ENCODE assay signal across 16 cellular contexts in genomic region chr7:107933386-107934013, GRCh38. TPM values are rescaled to one million over a fixed set of nuclear protein-coding genes. Genes with fewer than 3 reads are reported as not detected.
DNase-seq lines count a peak whose midpoint lies in the region; ATAC-seq, FAIRE-seq and TF ChIP-seq lines count a peak whose summit lies in the region.
"Had no signal": no experiment of that assay in that cellular context is flagged by ENCODE, and none has a peak within 500 bp of the region (broad histone marks: within the 10 kb centered on the region; RNA-seq: fewer than 3 reads in every experiment).

No MANE protein-coding gene starts in this region.

- H3K4me1 ChIP-seq in heart right ventricle (peaks cover 3 to 56% (median 28%) of the 10 kb centered on the region in 9 donors), mesodermal cell (ENCODE audit: control insufficient read depth, insufficient read depth, low read length, poor library complexity, severe bottlenecking) (peaks cover 17% of the 10 kb centered on the region)

- H3K36me3 Mint-ChIP-seq in type B pancreatic cell = peaks cover 53% of the 10 kb centered on the region

- no peak for FAIRE-seq in H54 (lab: Jason Lieb, UNC)

- H3K4me3 ChIP-seq in heart right ventricle (no peak overlapping the region), mesodermal cell (ENCODE audit: extremely low read depth, insufficient read depth, low read length, poor library complexity, severe bottlenecking) (no peak overlapping the region)
- H3K4me3 ChIP-seq: upper lobe of right lung had no signal

- no peak for TF ChIP-seq POLR2A in H54 (IDR thresholded peaks at IDR 0.05; ENCODE audit: low read depth, low read length)

- H3K9me3 Mint-ChIP-seq in type B pancreatic cell = no peaks in the 10 kb centered on the region

- intact Hi-C loops in heart right ventricle (cut with DNase I) (no loop called here), Right ventricle myocardium superior (cut with DNase I) (no loop called here)

- H3K27me3 ChIP-seq in heart right ventricle = no peaks in the 10 kb centered on the region
- H3K27me3 ChIP-seq: upper lobe of right lung had no signal

- H3K27me3 Mint-ChIP-seq in type B pancreatic cell = no peaks in the 10 kb centered on the region

- H3K36me3 ChIP-seq in heart right ventricle = peaks cover 0 to 97% (median 40%) of the 10 kb centered on the region in 9 donors
- H3K36me3 ChIP-seq in mesodermal cell (ENCODE audit: control insufficient read depth, insufficient read depth, low read length) = peaks cover 86% of the 10 kb centered on the region

- H3K27ac ChIP-seq in heart right ventricle (peak overlapping the region in 6 of 10 donors; percentile 6 to 50 (median 25)), caudate nucleus (ENCODE audit: low read depth, low read length) (peak overlapping the region; percentile 30), mesodermal cell (ENCODE audit: low read depth, low read length, severe bottlenecking) (peak overlapping the region; percentile 37)
- H3K27ac ChIP-seq: upper lobe of right lung had no signal

- 63 to 65% methylated on average over 6 of the region's 6 CpGs for WGBS in heart right ventricle, 2 donors
- WGBS in mesodermal cell (ENCODE audit: insufficient coverage in 2 of 2), 2 experiments = 20 to 33% methylated on average over 1 to 2 of the region's 6 CpGs

- H3K27ac Mint-ChIP-seq in type B pancreatic cell = peak overlapping the region; percentile 73

- DNase-seq in heart right ventricle (no peak), Right ventricle myocardium superior (no peak), caudate nucleus (lab: John Stamatoyannopoulos, UW) (peak in 1 of 61 donors; percentile 54), type B pancreatic cell (ENCODE audit: extremely low spot score, unreplicated experiment) (no peak), H54 (ENCODE audit: insufficient read length, low spot score) (no peak), NCI-H774 (lab: John Stamatoyannopoulos, UW) (no peak)
- DNase-seq: activated gamma-delta T cell, Calu3, IMR-90, NCI-H1105, NCI-H510A treated with DMSO at 0.1 percent for 48 hours, posterior cingulate gyrus, T1000, upper lobe of right lung had no signal

- H3K9me3 ChIP-seq in heart right ventricle = no peaks in the 10 kb centered on the region
- no peaks in the 10 kb centered on the region for H3K9me3 ChIP-seq in mesodermal cell (ENCODE audit: control insufficient read depth, low read length)
- H3K9me3 ChIP-seq: upper lobe of right lung had no signal

- peaks cover 44% of the 10 kb centered on the region for H3K4me1 Mint-ChIP-seq in type B pancreatic cell (ENCODE audit: unreplicated experiment)

- no peak for TF ChIP-seq CTCF in heart right ventricle (IDR thresholded peaks at IDR 0.05)
- no peak for TF ChIP-seq CTCF in type B pancreatic cell (conservative IDR thresholded peaks at IDR 0.05)

- H3K4me3 Mint-ChIP-seq in type B pancreatic cell = peak overlapping the region; percentile 35

- ATAC-seq in heart right ventricle (no peak), Right ventricle myocardium superior (ENCODE audit: poor library complexity) (no peak), HG02798 (IDR thresholded peaks at IDR 0.05; ENCODE audit: poor library complexity, unreplicated experiment) (no peak)
- ATAC-seq: upper lobe of right lung had no signal

RNA-seq across cellular contexts. Expression of gene DLD, which starts 42.5 kb away (rescaled TPM):
- 100 to 1,000 TPM; 257 to 402 (median 353) TPM for total RNA-seq in heart right ventricle
- polyA plus RNA-seq in heart right ventricle = 100 to 1,000 TPM in 1 of 2 donors, 10 to 100 TPM in 1; 41.6 to 114 TPM
- 318 TPM for total RNA-seq in Right ventricle myocardium superior
- 79.0 TPM for polyA plus RNA-seq in mesodermal cell (2013, experiment 1 of 2)
- polyA plus RNA-seq in mesodermal cell (2013, experiment 2 of 2) = 80.7 TPM
- 74.3 and 80.7 TPM in 2 replicates for total RNA-seq in type B pancreatic cell (ENCODE audit: low replicate concordance)
